In the genomic region with DNA sequence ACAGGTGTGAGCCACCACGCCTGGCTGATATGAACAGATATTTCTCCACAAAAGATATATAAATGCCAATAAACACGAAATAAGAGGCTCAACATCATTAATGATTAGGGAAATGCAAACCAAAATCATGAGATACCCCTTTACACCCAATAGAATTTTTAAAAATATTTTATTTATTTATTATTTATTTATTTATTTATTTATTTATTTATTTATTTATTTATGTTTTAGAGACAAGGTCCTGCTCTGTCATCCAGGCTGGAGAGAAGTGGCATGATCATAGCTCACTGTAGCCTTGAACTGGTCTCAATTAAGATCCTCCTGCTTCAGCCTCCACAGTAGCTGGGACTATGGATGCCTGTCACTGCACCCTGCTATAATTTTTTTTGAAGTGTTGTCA, we compare ENCODE assay signal across 28 cellular contexts.
"Had no signal": no experiment of that assay in that cellular context is flagged by ENCODE, and none has a peak within 500 bp of the region (broad histone marks: within the 10 kb centered on the region; RNA-seq: fewer than 3 reads in every experiment).

No MANE protein-coding gene starts in this region.

- DNase-seq: colonic mucosa; cortex of kidney; dermis blood vessel endothelial cell; dorsolateral prefrontal cortex; effector CD4-positive, alpha-beta T cell; effector CD8-positive, alpha-beta T cell; effector memory CD4-positive, alpha-beta T cell; effector memory CD8-positive, alpha-beta T cell; endodermal cell; erythroblast; esophagus squamous epithelium; foreskin fibroblast; foreskin keratinocyte; foreskin melanocyte; gastrocnemius medialis; glutamatergic neuron; head of caudate nucleus; heart left ventricle; heart right ventricle had no signal

- H3K27me3 Mint-ChIP-seq: dendritic cell treated with granulocyte-macrophage colony-stimulating factor and Interleukin-4, amounts not matched to agents 40 ng/mL and 50 ng/mL, for 4 days; effector memory CD8-positive, alpha-beta T cell had no signal

- H3K4me3 ChIP-seq: colonic mucosa, dorsolateral prefrontal cortex, esophagus muscularis mucosa, esophagus squamous epithelium, gastrocnemius medialis, gastroesophageal sphincter, heart left ventricle, heart right ventricle, hepatocyte had no signal

- H3K4me2 ChIP-seq: hepatocyte had no signal

- H3K4me1 Mint-ChIP-seq: endodermal cell had no signal

- H3K4me1 ChIP-seq: colonic mucosa, esophagus squamous epithelium, foreskin keratinocyte, gastroesophageal sphincter, heart left ventricle, heart right ventricle had no signal

- H3K27ac ChIP-seq: colonic mucosa, epithelial cell of prostate, esophagus muscularis mucosa, esophagus squamous epithelium, foreskin keratinocyte, gastroesophageal sphincter, heart left ventricle, heart right ventricle, hepatocyte had no signal

- FAIRE-seq: colon, endometrium, frontal cortex had no signal

- H3K27ac Mint-ChIP-seq: dendritic cell treated with granulocyte-macrophage colony-stimulating factor and Interleukin-4, amounts not matched to agents 40 ng/mL and 50 ng/mL, for 4 days; effector memory CD8-positive, alpha-beta T cell; endodermal cell had no signal

- H3K9me3 Mint-ChIP-seq: effector memory CD8-positive, alpha-beta T cell had no signal

- H3K9me3 ChIP-seq: colonic mucosa, esophagus muscularis mucosa, gastrocnemius medialis, gastroesophageal sphincter had no signal

- ATAC-seq: effector memory CD8-positive, alpha-beta T cell; esophagus mucosa; foreskin keratinocyte; gastrocnemius medialis; gastroesophageal sphincter; heart left ventricle; heart right ventricle had no signal

- H3K4me3 Mint-ChIP-seq: dendritic cell treated with granulocyte-macrophage colony-stimulating factor and Interleukin-4, amounts not matched to agents 40 ng/mL and 50 ng/mL, for 4 days; effector memory CD8-positive, alpha-beta T cell; endodermal cell had no signal
